In genomic region chr9:10366171-10366779, GRCh38 we compare ENCODE assay signal across 8 cellular contexts.
A peak's percentile ranks its signal among the peaks of the same experiment; 100 is the strongest.
DNase-seq lines count a peak whose midpoint lies in the region; ATAC-seq and TF ChIP-seq lines count a peak whose summit lies in the region.

No MANE protein-coding gene starts in this region.

- no peaks in the 10 kb centered on the region for H3K4me1 Mint-ChIP-seq in stimulated activated memory B cell treated with anti-CD40 and anti-IgM and Interleukin-4, amounts not matched to agents 10 μg/mL and 1 μg/mL and 100 μg/mL, for 72 hours

- no peaks in the 10 kb centered on the region for H3K9me3 ChIP-seq in BE2C

- DNase-seq in BE2C (no peak), NCI-H345 treated with DMSO at 0.1 percent for 48 hours (lab: John Stamatoyannopoulos, UW; ENCODE audit: unreplicated experiment) (peak; percentile 51), cardiac fibroblast (ENCODE audit: low read depth in 2 of 2) (peak; percentile 35 to 49), medulla oblongata (ENCODE audit: extremely low spot score) (peak; percentile 60), T1000 (lab: John Stamatoyannopoulos, UW) (no peak)

- H3K27ac Mint-ChIP-seq in stimulated activated memory B cell treated with anti-CD40 and anti-IgM and Interleukin-4, amounts not matched to agents 10 μg/mL and 1 μg/mL and 100 μg/mL, for 72 hours = no peak overlapping the region

- H3K4me3 ChIP-seq in BE2C (ENCODE audit: low read depth, low read length) (no peak overlapping the region), cardiac fibroblast (replicated peaks in 1 of 2; ENCODE audit: low read depth in 2 of 2, low read length in 2 of 2) (no peak overlapping the region)

- H3K4me1 ChIP-seq in BE2C = no peaks in the 10 kb centered on the region

- H3K27me3 Mint-ChIP-seq in stimulated activated memory B cell treated with anti-CD40 and anti-IgM and Interleukin-4, amounts not matched to agents 10 μg/mL and 1 μg/mL and 100 μg/mL, for 72 hours = no peaks in the 10 kb centered on the region

- H3K27me3 ChIP-seq in BE2C = no peaks in the 10 kb centered on the region

- no peaks in the 10 kb centered on the region for H3K36me3 Mint-ChIP-seq in stimulated activated memory B cell treated with anti-CD40 and anti-IgM and Interleukin-4, amounts not matched to agents 10 μg/mL and 1 μg/mL and 100 μg/mL, for 72 hours

- peak; percentile 94 for ATAC-seq in GM18909 (IDR thresholded peaks at IDR 0.05; ENCODE audit: poor library complexity, unreplicated experiment)
- ATAC-seq in HG03108 (IDR thresholded peaks at IDR 0.05; ENCODE audit: unreplicated experiment) = peak; percentile 76
- no peak for ATAC-seq in stimulated activated memory B cell treated with anti-CD40 and anti-IgM and Interleukin-4, amounts not matched to agents 10 μg/mL and 1 μg/mL and 100 μg/mL, for 72 hours

- TF ChIP-seq CTCF in BE2C (IDR thresholded peaks at IDR 0.05; ENCODE audit: low read depth, low read length) (peak; percentile 71), cardiac fibroblast (IDR thresholded peaks at IDR 0.05; ENCODE audit: low read depth, low read length) (peak; percentile 57)

- no peaks in the 10 kb centered on the region for H3K9me3 Mint-ChIP-seq in stimulated activated memory B cell treated with anti-CD40 and anti-IgM and Interleukin-4, amounts not matched to agents 10 μg/mL and 1 μg/mL and 100 μg/mL, for 72 hours

- no peak overlapping the region for H3K4me3 Mint-ChIP-seq in stimulated activated memory B cell treated with anti-CD40 and anti-IgM and Interleukin-4, amounts not matched to agents 10 μg/mL and 1 μg/mL and 100 μg/mL, for 72 hours

- no peaks in the 10 kb centered on the region for H3K36me3 ChIP-seq in BE2C

Comparison
In these comparisons a context has a peak if more than half of its experiments do, and no peak if none do; other contexts are left out.
1. DNase-seq: peak in NCI-H345 treated with DMSO at 0.1 percent for 48 hours (single experiment), cardiac fibroblast (2 of 2) and medulla oblongata (single experiment); none in BE2C (single experiment) and T1000 (single experiment).